ENCODE assay signal across 13 cellular contexts in the genomic region with DNA sequence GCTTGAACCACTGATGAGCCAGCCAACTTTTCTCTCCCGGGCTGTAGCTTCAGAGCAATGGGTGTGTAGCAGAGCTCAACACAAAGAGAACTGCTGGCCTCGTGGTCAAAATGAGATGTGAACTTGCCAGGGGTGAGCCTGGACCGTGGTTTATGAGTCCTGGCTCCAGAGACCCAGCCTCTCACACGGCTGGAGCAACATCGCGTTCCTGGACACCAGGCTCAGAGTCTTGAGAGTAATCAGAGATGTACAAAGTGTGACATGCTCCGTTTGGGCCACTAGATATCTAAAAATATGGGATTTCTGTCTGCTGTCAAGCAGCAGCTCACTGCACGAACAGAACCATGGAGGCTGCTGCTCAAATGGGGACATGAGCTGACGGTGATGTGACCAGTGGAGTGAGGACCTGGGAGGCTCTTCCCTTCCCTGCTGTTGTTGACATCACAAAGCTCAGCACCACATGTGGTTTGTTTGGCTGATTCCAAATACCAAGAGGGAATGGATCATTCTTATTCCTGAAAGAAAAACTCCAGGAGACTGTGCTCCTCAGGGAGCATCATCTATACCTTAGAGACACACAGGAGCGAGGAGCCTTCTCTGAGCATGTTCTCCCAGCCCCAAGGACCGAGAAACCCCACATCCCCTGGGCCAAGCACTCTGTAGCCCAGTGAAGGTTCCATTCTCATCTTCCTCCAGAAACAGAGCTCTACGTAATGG. TPM values are rescaled to one million over a fixed set of nuclear protein-coding genes. Genes with fewer than 3 reads are reported as not detected.
A peak's percentile ranks its signal among the peaks of the same experiment; 100 is the strongest.
DNase-seq lines count a peak whose midpoint lies in the region; ATAC-seq and TF ChIP-seq lines count a peak whose summit lies in the region.
"Had no signal": no experiment of that assay in that cellular context is flagged by ENCODE, and none has a peak within 500 bp of the region (broad histone marks: within the 10 kb centered on the region; RNA-seq: fewer than 3 reads in every experiment).

No MANE protein-coding gene starts in this region.

- H3K27me3 Mint-ChIP-seq in chondrocyte (ENCODE audit: low read depth): no peaks in the 10 kb centered on the region
- peaks cover 2% of the 10 kb centered on the region for H3K27me3 Mint-ChIP-seq in activated T-helper 2 cell treated with anti-CD3 and anti-CD28 coated beads, Interferon-gamma antibody, Interleukin-2, Interleukin-4, amounts not matched to agents 10 μg/mL and 5 μg/mL and 100 μg/mL, durations not matched to agents 14 hours and 24 hours and 36 hours (ENCODE audit: low read depth)

- 29 to 44% (median 32%) methylated on average over 12 of the region's 12 CpGs for WGBS in psoas muscle, 3 donors

- H3K4me1 ChIP-seq in right atrium auricular region (peaks cover 0 to 53% of the 10 kb centered on the region in 2 donors), psoas muscle (peaks cover 61% of the 10 kb centered on the region)

- H3K4me3 ChIP-seq in AG10803 (ENCODE audit: low read length) (no peak overlapping the region), right atrium auricular region (no peak overlapping the region), psoas muscle (peak overlapping the region; percentile 48)
- H3K4me3 ChIP-seq: MG63 had no signal

- peaks cover 3% of the 10 kb centered on the region for H3K36me3 Mint-ChIP-seq in chondrocyte (ENCODE audit: low read depth)
- H3K36me3 Mint-ChIP-seq in activated T-helper 2 cell treated with anti-CD3 and anti-CD28 coated beads, Interferon-gamma antibody, Interleukin-2, Interleukin-4, amounts not matched to agents 10 μg/mL and 5 μg/mL and 100 μg/mL, durations not matched to agents 14 hours and 24 hours and 36 hours (ENCODE audit: low read depth): no peaks in the 10 kb centered on the region

- peaks cover 67% of the 10 kb centered on the region for H3K4me1 Mint-ChIP-seq in chondrocyte (ENCODE audit: low read depth)
- H3K4me1 Mint-ChIP-seq in activated T-helper 2 cell treated with anti-CD3 and anti-CD28 coated beads, Interferon-gamma antibody, Interleukin-2, Interleukin-4, amounts not matched to agents 10 μg/mL and 5 μg/mL and 100 μg/mL, durations not matched to agents 14 hours and 24 hours and 36 hours (ENCODE audit: low read depth): peaks cover 27% of the 10 kb centered on the region

- H3K9me3 Mint-ChIP-seq in chondrocyte (ENCODE audit: low read depth): no peaks in the 10 kb centered on the region
- H3K9me3 Mint-ChIP-seq in activated T-helper 2 cell treated with anti-CD3 and anti-CD28 coated beads, Interferon-gamma antibody, Interleukin-2, Interleukin-4, amounts not matched to agents 10 μg/mL and 5 μg/mL and 100 μg/mL, durations not matched to agents 14 hours and 24 hours and 36 hours: no peaks in the 10 kb centered on the region

- H3K9me3 ChIP-seq in right atrium auricular region (no peaks in the 10 kb centered on the region), psoas muscle (no peaks in the 10 kb centered on the region)
- H3K9me3 ChIP-seq: MG63 had no signal

- ATAC-seq in psoas muscle (peak; percentile 54 to 78 (median 72)), GM18511 (IDR thresholded peaks at IDR 0.05; ENCODE audit: unreplicated experiment) (no peak)
- ATAC-seq: stimulated activated naive CD8-positive, alpha-beta T cell treated with anti-CD3 and anti-CD28 coated beads, Interleukin-15, Interleukin-2, amounts not matched to agents 100 U/mL and 50 U/mL, for 24 hours had no signal

- H3K27me3 ChIP-seq in right atrium auricular region (no peaks in the 10 kb centered on the region), psoas muscle (ENCODE audit: insufficient read depth in 3 of 3, low read length in 2 of 3) (no peaks in the 10 kb centered on the region)
- H3K27me3 ChIP-seq: MG63 had no signal

- no peak for TF ChIP-seq CTCF in AG10803 (conservative IDR thresholded peaks at IDR 0.05; ENCODE audit: low read length)
- TF ChIP-seq CTCF in chondrocyte (IDR thresholded peaks at IDR 0.05): no peak
- no peak for TF ChIP-seq CTCF in right atrium auricular region (IDR thresholded peaks at IDR 0.05)
- TF ChIP-seq CTCF in psoas muscle (IDR thresholded peaks at IDR 0.05): no peak

- H3K27ac ChIP-seq in right atrium auricular region (peak overlapping the region; percentile 85 to 92), psoas muscle (peak overlapping the region; percentile 94)

- no peak overlapping the region for H3K4me3 Mint-ChIP-seq in chondrocyte (ENCODE audit: unreplicated experiment)
- no peak overlapping the region for H3K4me3 Mint-ChIP-seq in activated T-helper 2 cell treated with anti-CD3 and anti-CD28 coated beads, Interferon-gamma antibody, Interleukin-2, Interleukin-4, amounts not matched to agents 10 μg/mL and 5 μg/mL and 100 μg/mL, durations not matched to agents 14 hours and 24 hours and 36 hours (ENCODE audit: low read depth)

- H3K27ac Mint-ChIP-seq in chondrocyte (ENCODE audit: unreplicated experiment): peak overlapping the region; percentile 74
- no peak overlapping the region for H3K27ac Mint-ChIP-seq in activated T-helper 2 cell treated with anti-CD3 and anti-CD28 coated beads, Interferon-gamma antibody, Interleukin-2, Interleukin-4, amounts not matched to agents 10 μg/mL and 5 μg/mL and 100 μg/mL, durations not matched to agents 14 hours and 24 hours and 36 hours

- DNase-seq in AG10803 (ENCODE audit: low read depth): peak; percentile 34
- DNase-seq in chondrocyte (ENCODE audit: low spot score): no peak
- peak; percentile 83 for DNase-seq in right atrium auricular region (ENCODE audit: low spot score)
- DNase-seq in psoas muscle: peak; percentile 70 to 91
- no peak for DNase-seq in activated T-helper 2 cell treated with anti-CD3 and anti-CD28 coated beads, Interferon-gamma antibody, Interleukin-2, Interleukin-4, amounts not matched to agents 10 μg/mL and 5 μg/mL and 100 μg/mL, durations not matched to agents 14 hours and 24 hours and 36 hours (ENCODE audit: low spot score)
- no peak for DNase-seq in activated CD4-positive, alpha-beta T cell treated with anti-CD3 and anti-CD28 coated beads for 4 hours
- no peak for DNase-seq in superior temporal gyrus (ENCODE audit: extremely low spot score)
- DNase-seq: activated naive CD4-positive, alpha-beta T cell; cerebellar nuclear complex; GOT3; MG63; stimulated activated naive CD8-positive, alpha-beta T cell treated with anti-CD3 and anti-CD28 coated beads, Interleukin-15, Interleukin-2, amounts not matched to agents 100 U/mL and 50 U/mL, for 24 hours had no signal

- H3K36me3 ChIP-seq in right atrium auricular region (no peaks in the 10 kb centered on the region), psoas muscle (ENCODE audit: insufficient read depth in 1 of 2, low read depth in 1 of 2) (no peaks in the 10 kb centered on the region)
- H3K36me3 ChIP-seq: MG63 had no signal

- intact Hi-C loops in psoas muscle (cut with DNase I): loop anchor here (5.0 to 10.0 kb wide), 3 partner anchors 93 to 211 kb away; no protein-coding TSS in a partner anchor
- intact Hi-C loops in activated T-helper 2 cell treated with anti-CD3 and anti-CD28 coated beads, Interferon-gamma antibody, Interleukin-2, Interleukin-4, amounts not matched to agents 10 μg/mL and 5 μg/mL and 100 μg/mL, durations not matched to agents 14 hours and 24 hours and 36 hours (cut with micrococcal nuclease): no loop called here

RNA-seq across cellular contexts. Expression of a gene that starts 9.2 kb away (rescaled TPM):
- total RNA-seq in chondrocyte: 112 to 136 TPM (median 118 TPM) in 3 replicates
- 100 to 1,000 TPM; 260 to 340 TPM for total RNA-seq in right atrium auricular region
- 1,000 to 10,000 TPM in 2 of 4 donors, 100 to 1,000 TPM in 2; 792 to 1,728 (median 949) TPM for total RNA-seq in psoas muscle
- 100 to 1,000 TPM in 2 of 3 donors, 10 to 100 TPM in 1; 70.6 to 536 (median 234) TPM for polyA plus RNA-seq in psoas muscle
- 9.8 and 16.5 TPM in 2 replicates for total RNA-seq in activated T-helper 2 cell treated with anti-CD3 and anti-CD28 coated beads, Interferon-gamma antibody, Interleukin-2, Interleukin-4, amounts not matched to agents 10 μg/mL and 5 μg/mL and 100 μg/mL, durations not matched to agents 14 hours and 24 hours and 36 hours

Comparison
In these comparisons a context has a peak if more than half of its experiments do, and no peak if none do; other contexts are left out.
1. DNase-seq: peak in AG10803 (single experiment), right atrium auricular region (single experiment) and psoas muscle (2 of 2); none in chondrocyte (single experiment), activated T-helper 2 cell treated with anti-CD3 and anti-CD28 coated beads, Interferon-gamma antibody, Interleukin-2, Interleukin-4, amounts not matched to agents 10 μg/mL and 5 μg/mL and 100 μg/mL, durations not matched to agents 14 hours and 24 hours and 36 hours (single experiment), activated CD4-positive, alpha-beta T cell treated with anti-CD3 and anti-CD28 coated beads for 4 hours (0 of 2) and superior temporal gyrus (single experiment).